23 cellular contexts compared by ENCODE assay signal in the genomic region with DNA sequence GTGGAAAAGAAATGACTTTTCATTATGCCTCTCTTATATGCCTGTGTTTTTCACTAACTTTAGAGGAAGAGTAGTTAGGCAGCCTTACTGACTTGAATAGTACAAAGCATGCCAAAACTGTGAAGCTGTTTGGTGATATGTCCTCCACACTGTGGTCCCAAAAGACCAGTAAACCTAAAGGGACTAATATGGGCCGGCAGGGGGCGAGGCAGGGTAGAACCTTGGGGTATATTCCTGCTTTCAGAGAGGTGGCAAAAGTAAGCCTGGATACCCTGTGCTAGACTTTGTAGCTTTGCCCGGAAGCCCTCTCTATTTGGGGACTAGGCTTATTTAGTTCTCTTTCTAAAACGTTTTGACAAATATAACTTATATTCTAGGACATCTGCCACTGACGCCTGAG. TPM values are rescaled to one million over a fixed set of nuclear protein-coding genes. Genes with fewer than 3 reads are reported as not detected.
A peak's percentile ranks its signal among the peaks of the same experiment; 100 is the strongest.
DNase-seq lines count a peak whose midpoint lies in the region; ATAC-seq and TF ChIP-seq lines count a peak whose summit lies in the region.
"Had no signal": no experiment of that assay in that cellular context is flagged by ENCODE, and none has a peak within 500 bp of the region (broad histone marks: within the 10 kb centered on the region; RNA-seq: fewer than 3 reads in every experiment).

No MANE protein-coding gene starts in this region.

- H3K9me3 ChIP-seq in smooth muscle cell (replicated peaks; ENCODE audit: low read depth): no peaks in the 10 kb centered on the region
- H3K9me3 ChIP-seq: neutrophil had no signal

- H4K20me1 ChIP-seq in smooth muscle cell (ENCODE audit: low read depth): peaks cover 51% of the 10 kb centered on the region

- peaks cover 7% of the 10 kb centered on the region for H3K9me3 Mint-ChIP-seq in activated naive CD8-positive, alpha-beta T cell treated with anti-CD3 and anti-CD28 coated beads, Interleukin-2, amount 10 ng/mL, durations not matched to agents 7 days and 5 days
- H3K9me3 Mint-ChIP-seq in activated naive CD8-positive, alpha-beta T cell treated with anti-CD3 and anti-CD28 coated beads, Interleukin-2, amount 50 U/mL, for 24 hours: peaks cover 9% of the 10 kb centered on the region
- no peaks in the 10 kb centered on the region for H3K9me3 Mint-ChIP-seq in activated T-helper 17 cell treated with anti-CD3 and anti-CD28 coated beads, Interleukin-2, amount 50 U/mL, for 72 hours
- no peaks in the 10 kb centered on the region for H3K9me3 Mint-ChIP-seq in glutamatergic neuron (ENCODE audit: unreplicated experiment)
- H3K9me3 Mint-ChIP-seq in activated CD8-positive, alpha-beta T cell treated with anti-CD3 and anti-CD28 coated beads, Interleukin-2, amount 10 ng/mL, durations not matched to agents 7 days and 5 days (ENCODE audit: insufficient read depth): peaks cover 6% of the 10 kb centered on the region
- H3K9me3 Mint-ChIP-seq: CD4-positive, alpha-beta memory T cell had no signal

- H3K27me3 ChIP-seq in smooth muscle cell (ENCODE audit: low read depth): no peaks in the 10 kb centered on the region
- H3K27me3 ChIP-seq: neutrophil had no signal

- no peak for TF ChIP-seq CTCF in glutamatergic neuron (IDR thresholded peaks at IDR 0.05; ENCODE audit: partially characterized antibody, unreplicated experiment)
- peak; percentile 3 for TF ChIP-seq CTCF in smooth muscle cell (IDR thresholded peaks at IDR 0.05; ENCODE audit: borderline replicate concordance, insufficient read depth, poor library complexity, severe bottlenecking)

- no peaks in the 10 kb centered on the region for H3K36me3 ChIP-seq in smooth muscle cell (ENCODE audit: low read depth)
- H3K36me3 ChIP-seq: neutrophil had no signal

- peaks cover 19% of the 10 kb centered on the region for H3K4me1 Mint-ChIP-seq in activated naive CD8-positive, alpha-beta T cell treated with anti-CD3 and anti-CD28 coated beads, Interleukin-2, amount 10 ng/mL, durations not matched to agents 7 days and 5 days
- H3K4me1 Mint-ChIP-seq in activated naive CD8-positive, alpha-beta T cell treated with anti-CD3 and anti-CD28 coated beads, Interleukin-2, amount 50 U/mL, for 24 hours: peaks cover 41% of the 10 kb centered on the region
- peaks cover 27% of the 10 kb centered on the region for H3K4me1 Mint-ChIP-seq in activated T-helper 17 cell treated with anti-CD3 and anti-CD28 coated beads, Interleukin-2, amount 50 U/mL, for 72 hours
- peaks cover 4% of the 10 kb centered on the region for H3K4me1 Mint-ChIP-seq in glutamatergic neuron (ENCODE audit: low read depth, unreplicated experiment)
- peaks cover 23% of the 10 kb centered on the region for H3K4me1 Mint-ChIP-seq in activated CD8-positive, alpha-beta T cell treated with anti-CD3 and anti-CD28 coated beads, Interleukin-2, amount 10 ng/mL, durations not matched to agents 7 days and 5 days (ENCODE audit: low read depth)

- no peak for ATAC-seq in activated naive CD8-positive, alpha-beta T cell treated with anti-CD3 and anti-CD28 coated beads, Interleukin-2, amount 10 ng/mL, durations not matched to agents 7 days and 5 days (ENCODE audit: low read depth)
- ATAC-seq in activated naive CD8-positive, alpha-beta T cell treated with anti-CD3 and anti-CD28 coated beads, Interleukin-2, amount 50 U/mL, for 24 hours: no peak
- peak; percentile 34 for ATAC-seq in activated T-helper 17 cell treated with anti-CD3 and anti-CD28 coated beads, Interleukin-2, amount 50 U/mL, for 72 hours (replicated peaks)
- no peak for ATAC-seq in activated CD8-positive, alpha-beta T cell treated with anti-CD3 and anti-CD28 coated beads, Interleukin-2, amount 10 ng/mL, durations not matched to agents 7 days and 5 days
- ATAC-seq: right cardiac atrium had no signal

- H3K27ac Mint-ChIP-seq in activated naive CD8-positive, alpha-beta T cell treated with anti-CD3 and anti-CD28 coated beads, Interleukin-2, amount 10 ng/mL, durations not matched to agents 7 days and 5 days: no peak overlapping the region
- no peak overlapping the region for H3K27ac Mint-ChIP-seq in activated naive CD8-positive, alpha-beta T cell treated with anti-CD3 and anti-CD28 coated beads, Interleukin-2, amount 50 U/mL, for 24 hours
- H3K27ac Mint-ChIP-seq in activated T-helper 17 cell treated with anti-CD3 and anti-CD28 coated beads, Interleukin-2, amount 50 U/mL, for 72 hours: peak overlapping the region; percentile 89
- no peak overlapping the region for H3K27ac Mint-ChIP-seq in glutamatergic neuron (ENCODE audit: unreplicated experiment)
- no peak overlapping the region for H3K27ac Mint-ChIP-seq in activated CD8-positive, alpha-beta T cell treated with anti-CD3 and anti-CD28 coated beads, Interleukin-2, amount 10 ng/mL, durations not matched to agents 7 days and 5 days
- H3K27ac Mint-ChIP-seq: activated naive CD8-positive, alpha-beta T cell treated with anti-CD3 and anti-CD28 coated beads for 36 hours had no signal

- no peaks in the 10 kb centered on the region for H3K4me1 ChIP-seq in smooth muscle cell (ENCODE audit: low read depth)

- H2AFZ ChIP-seq in smooth muscle cell (ENCODE audit: low read depth): no peak overlapping the region

- H3K36me3 Mint-ChIP-seq in activated naive CD8-positive, alpha-beta T cell treated with anti-CD3 and anti-CD28 coated beads, Interleukin-2, amount 10 ng/mL, durations not matched to agents 7 days and 5 days: peaks cover 17% of the 10 kb centered on the region
- H3K36me3 Mint-ChIP-seq in activated naive CD8-positive, alpha-beta T cell treated with anti-CD3 and anti-CD28 coated beads, Interleukin-2, amount 50 U/mL, for 24 hours (ENCODE audit: low read depth): peaks cover 15% of the 10 kb centered on the region
- H3K36me3 Mint-ChIP-seq in activated T-helper 17 cell treated with anti-CD3 and anti-CD28 coated beads, Interleukin-2, amount 50 U/mL, for 72 hours (ENCODE audit: low read depth): no peaks in the 10 kb centered on the region
- H3K36me3 Mint-ChIP-seq in glutamatergic neuron (ENCODE audit: unreplicated experiment): no peaks in the 10 kb centered on the region
- peaks cover 16% of the 10 kb centered on the region for H3K36me3 Mint-ChIP-seq in activated CD8-positive, alpha-beta T cell treated with anti-CD3 and anti-CD28 coated beads, Interleukin-2, amount 10 ng/mL, durations not matched to agents 7 days and 5 days (ENCODE audit: low read depth)

- no peak for DNase-seq in activated naive CD8-positive, alpha-beta T cell treated with anti-CD3 and anti-CD28 coated beads, Interleukin-2, amount 10 ng/mL, durations not matched to agents 7 days and 5 days
- no peak for DNase-seq in activated naive CD8-positive, alpha-beta T cell treated with anti-CD3 and anti-CD28 coated beads, Interleukin-2, amount 50 U/mL, for 24 hours
- DNase-seq in glutamatergic neuron: peak; percentile 38
- no peak for DNase-seq in smooth muscle cell (lab: John Stamatoyannopoulos, UW; ENCODE audit: unreplicated experiment)
- no peak for DNase-seq in NCI-H345 treated with DMSO at 0.1 percent for 48 hours (lab: John Stamatoyannopoulos, UW; ENCODE audit: unreplicated experiment)
- DNase-seq in activated CD8-positive, alpha-beta T cell treated with anti-CD3 and anti-CD28 coated beads, Interleukin-2, amount 10 ng/mL, durations not matched to agents 7 days and 5 days: no peak
- no peak for DNase-seq in NCI-H446 treated with DMSO at 0.1 percent for 48 hours (lab: John Stamatoyannopoulos, UW)
- DNase-seq: ACHN; activated naive CD8-positive, alpha-beta T cell treated with anti-CD3 and anti-CD28 coated beads for 36 hours; activated T-cell treated with anti-CD3 and anti-CD28 coated beads, Interleukin-2, amount 50 U/mL, for 1 hour; CD4-positive, alpha-beta memory T cell; DND-41; effector CD8-positive, alpha-beta T cell; foreskin melanocyte; Karpas-422; NCI-H2227 treated with DMSO at 0.1 percent for 48 hours; right cardiac atrium; SHP77 treated with DMSO at 0.1 percent for 48 hours; substantia nigra had no signal

- no peak overlapping the region for H3K4me2 ChIP-seq in smooth muscle cell

- POLR2A ChIA-PET in activated naive CD8-positive, alpha-beta T cell treated with anti-CD3 and anti-CD28 coated beads, Interleukin-2, amount 10 ng/mL, durations not matched to agents 7 days and 5 days (lab: Charles Lee): no interaction called here
- POLR2A ChIA-PET in activated CD8-positive, alpha-beta T cell treated with anti-CD3 and anti-CD28 coated beads, Interleukin-2, amount 10 ng/mL, durations not matched to agents 7 days and 5 days (lab: Charles Lee): interaction anchor here (1.0 kb wide), 1 partner anchor 11 kb away, joined by 5 read pairs; no protein-coding TSS in a partner anchor

- H3K27me3 Mint-ChIP-seq in activated naive CD8-positive, alpha-beta T cell treated with anti-CD3 and anti-CD28 coated beads, Interleukin-2, amount 10 ng/mL, durations not matched to agents 7 days and 5 days: no peaks in the 10 kb centered on the region
- no peaks in the 10 kb centered on the region for H3K27me3 Mint-ChIP-seq in activated naive CD8-positive, alpha-beta T cell treated with anti-CD3 and anti-CD28 coated beads, Interleukin-2, amount 50 U/mL, for 24 hours
- H3K27me3 Mint-ChIP-seq in activated T-helper 17 cell treated with anti-CD3 and anti-CD28 coated beads, Interleukin-2, amount 50 U/mL, for 72 hours: no peaks in the 10 kb centered on the region
- no peaks in the 10 kb centered on the region for H3K27me3 Mint-ChIP-seq in glutamatergic neuron (ENCODE audit: unreplicated experiment)
- no peaks in the 10 kb centered on the region for H3K27me3 Mint-ChIP-seq in activated CD8-positive, alpha-beta T cell treated with anti-CD3 and anti-CD28 coated beads, Interleukin-2, amount 10 ng/mL, durations not matched to agents 7 days and 5 days (ENCODE audit: low read depth)
- H3K27me3 Mint-ChIP-seq: activated naive CD8-positive, alpha-beta T cell treated with anti-CD3 and anti-CD28 coated beads for 36 hours; CD4-positive, alpha-beta memory T cell had no signal

- CTCF ChIA-PET in activated CD8-positive, alpha-beta T cell treated with anti-CD3 and anti-CD28 coated beads, Interleukin-2, amount 10 ng/mL, durations not matched to agents 7 days and 5 days (lab: Charles Lee): interaction anchor here (0.8 to 2.1 kb wide), 7 partner anchors 11 to 54 kb away, joined by 3 to 30 read pairs (median 5); no protein-coding TSS in a partner anchor

- 55% methylated on average over 5 of the region's 5 CpGs for WGBS in smooth muscle cell (ENCODE audit: low lambda C conversion rate)

- no peak overlapping the region for H3K27ac ChIP-seq in smooth muscle cell (ENCODE audit: low read depth)
- H3K27ac ChIP-seq: neutrophil had no signal

- peaks cover 17% of the 10 kb centered on the region for H3K79me2 ChIP-seq in smooth muscle cell (ENCODE audit: low read depth)

- H3K4me3 ChIP-seq in smooth muscle cell: no peak overlapping the region

- H3K4me3 Mint-ChIP-seq in activated naive CD8-positive, alpha-beta T cell treated with anti-CD3 and anti-CD28 coated beads, Interleukin-2, amount 10 ng/mL, durations not matched to agents 7 days and 5 days: peak overlapping the region; percentile 62
- H3K4me3 Mint-ChIP-seq in activated naive CD8-positive, alpha-beta T cell treated with anti-CD3 and anti-CD28 coated beads, Interleukin-2, amount 50 U/mL, for 24 hours: no peak overlapping the region
- peak overlapping the region; percentile 57 for H3K4me3 Mint-ChIP-seq in activated T-helper 17 cell treated with anti-CD3 and anti-CD28 coated beads, Interleukin-2, amount 50 U/mL, for 72 hours
- H3K4me3 Mint-ChIP-seq in glutamatergic neuron (ENCODE audit: unreplicated experiment): no peak overlapping the region
- no peak overlapping the region for H3K4me3 Mint-ChIP-seq in activated CD8-positive, alpha-beta T cell treated with anti-CD3 and anti-CD28 coated beads, Interleukin-2, amount 10 ng/mL, durations not matched to agents 7 days and 5 days
- H3K4me3 Mint-ChIP-seq: activated naive CD8-positive, alpha-beta T cell treated with anti-CD3 and anti-CD28 coated beads for 36 hours had no signal

- H3K9ac ChIP-seq in smooth muscle cell (ENCODE audit: low read depth): no peak overlapping the region

- no peaks in the 10 kb centered on the region for H3F3A ChIP-seq in smooth muscle cell (ENCODE audit: low read depth)

RNA-seq across cellular contexts. Expression of a gene that starts 36.5 kb away (rescaled TPM):
- under 1 TPM; 0.42 to 0.51 TPM for total RNA-seq in activated naive CD8-positive, alpha-beta T cell treated with anti-CD3 and anti-CD28 coated beads, Interleukin-2, amount 10 ng/mL, durations not matched to agents 7 days and 5 days
- total RNA-seq in activated T-helper 17 cell treated with anti-CD3 and anti-CD28 coated beads, Interleukin-2, amount 50 U/mL, for 72 hours: not detected
- total RNA-seq in glutamatergic neuron (ENCODE audit: unreplicated experiment) (0.17 TPM), smooth muscle cell (not detected in 2 replicates)
- not detected in 2 replicates for polyA plus RNA-seq in smooth muscle cell
- total RNA-seq in activated CD8-positive, alpha-beta T cell treated with anti-CD3 and anti-CD28 coated beads, Interleukin-2, amount 10 ng/mL, durations not matched to agents 7 days and 5 days: under 1 TPM in 1 of 2 experiments, not detected in 1; 0.18 TPM
- total RNA-seq: cardiac septum had no signal
- polyA plus RNA-seq: CD4-positive, alpha-beta memory T cell had no signal

RNA-seq across cellular contexts. Expression of a gene that starts 48.0 kb away (rescaled TPM):
- 10 to 100 TPM; 11.6 to 14.7 TPM for total RNA-seq in activated naive CD8-positive, alpha-beta T cell treated with anti-CD3 and anti-CD28 coated beads, Interleukin-2, amount 10 ng/mL, durations not matched to agents 7 days and 5 days
- 10 to 100 TPM; 10.9 to 14.2 TPM for total RNA-seq in activated T-helper 17 cell treated with anti-CD3 and anti-CD28 coated beads, Interleukin-2, amount 50 U/mL, for 72 hours
- total RNA-seq in glutamatergic neuron (ENCODE audit: unreplicated experiment) (13.0 TPM), smooth muscle cell (18.6 and 20.7 TPM in 2 replicates)
- polyA plus RNA-seq in smooth muscle cell: 2.8 and 4.8 TPM in 2 replicates
- total RNA-seq in activated CD8-positive, alpha-beta T cell treated with anti-CD3 and anti-CD28 coated beads, Interleukin-2, amount 10 ng/mL, durations not matched to agents 7 days and 5 days: 10 to 100 TPM; 11.4 to 11.9 TPM

RNA-seq across cellular contexts. Expression of a gene that starts 55.0 kb away (rescaled TPM):
- total RNA-seq in activated naive CD8-positive, alpha-beta T cell treated with anti-CD3 and anti-CD28 coated beads, Interleukin-2, amount 10 ng/mL, durations not matched to agents 7 days and 5 days: not detected
- total RNA-seq in activated T-helper 17 cell treated with anti-CD3 and anti-CD28 coated beads, Interleukin-2, amount 50 U/mL, for 72 hours: not detected
- total RNA-seq in glutamatergic neuron (ENCODE audit: unreplicated experiment) (not detected), smooth muscle cell (not detected in 2 replicates)
- polyA plus RNA-seq in smooth muscle cell: 0.21 TPM in 1 of 2 replicates, not detected in the other
- not detected for total RNA-seq in activated CD8-positive, alpha-beta T cell treated with anti-CD3 and anti-CD28 coated beads, Interleukin-2, amount 10 ng/mL, durations not matched to agents 7 days and 5 days
- total RNA-seq: activated naive CD8-positive, alpha-beta T cell treated with anti-CD3 and anti-CD28 coated beads for 36 hours; cardiac septum; CD4-positive, alpha-beta memory T cell; mesenteric fat pad; right cardiac atrium had no signal
- polyA plus RNA-seq: right cardiac atrium had no signal

Comparison
In these comparisons a context has a peak if more than half of its experiments do, and no peak if none do; other contexts are left out.
1. H3K4me3 Mint-ChIP-seq: peak in activated naive CD8-positive, alpha-beta T cell treated with anti-CD3 and anti-CD28 coated beads, Interleukin-2, amount 10 ng/mL, durations not matched to agents 7 days and 5 days (single experiment) and activated T-helper 17 cell treated with anti-CD3 and anti-CD28 coated beads, Interleukin-2, amount 50 U/mL, for 72 hours (single experiment); none in activated naive CD8-positive, alpha-beta T cell treated with anti-CD3 and anti-CD28 coated beads, Interleukin-2, amount 50 U/mL, for 24 hours (single experiment), glutamatergic neuron (single experiment) and activated CD8-positive, alpha-beta T cell treated with anti-CD3 and anti-CD28 coated beads, Interleukin-2, amount 10 ng/mL, durations not matched to agents 7 days and 5 days (single experiment).